ENCODE assay signal across 1 cellular context in genomic region chr7:74195968-74196654, GRCh38.
A peak's percentile ranks its signal among the peaks of the same experiment; 100 is the strongest.
TF ChIP-seq lines count a peak whose summit lies in the region.

No MANE protein-coding gene starts in this region.

TF ChIP-seq in K562, 482 proteins besides CTCF, POLR2A, EP300 and RAD21:
- TF ChIP-seq SUPT5H (IDR thresholded peaks at IDR 0.05) (peak; percentile 73), POLR2G (IDR thresholded peaks at IDR 0.05; ENCODE audit: low read depth, low read length) (peak; percentile 57), POLR2B (IDR thresholded peaks at IDR 0.05; ENCODE audit: low read depth, partially characterized antibody) (peak; percentile 48)
